8 cellular contexts compared by ENCODE assay signal in genomic region chr7:131068604-131069021, GRCh38.
DNase-seq lines count a peak whose midpoint lies in the region; ATAC-seq, FAIRE-seq and TF ChIP-seq lines count a peak whose summit lies in the region.

No MANE protein-coding gene starts in this region.

- no peaks in the 10 kb centered on the region for H3K27me3 ChIP-seq in GM23338 (ENCODE audit: insufficient read depth)
- H3K27me3 ChIP-seq in astrocyte (ENCODE audit: insufficient read depth, low read length), result no peaks in the 10 kb centered on the region

- no peak for FAIRE-seq in astrocyte (lab: Jason Lieb, UNC)

- no peak overlapping the region for H3K27ac Mint-ChIP-seq in GM23338
- H3K27ac Mint-ChIP-seq in astrocyte (ENCODE audit: unreplicated experiment), result no peak overlapping the region

- H4K20me1 ChIP-seq in GM23338 (replicated peaks; ENCODE audit: insufficient read depth) (0 out of 2 replicates have a peak, but pooled peaks cover 6% of the 10 kb centered on the region), astrocyte (ENCODE audit: insufficient read depth, low read length) (no peaks in the 10 kb centered on the region)

- H3K9me3 ChIP-seq in astrocyte (ENCODE audit: insufficient read depth, low read depth, low read length), result no peaks in the 10 kb centered on the region

- peaks cover 7% of the 10 kb centered on the region for H3K4me1 ChIP-seq in GM23338 (ENCODE audit: insufficient read depth)
- peaks cover 10% of the 10 kb centered on the region for H3K4me1 ChIP-seq in astrocyte (ENCODE audit: insufficient read depth, low read length)

- no peak overlapping the region for H2AFZ ChIP-seq in GM23338
- no peak overlapping the region for H2AFZ ChIP-seq in astrocyte (ENCODE audit: low read depth, low read length)

- DNase-seq in AG09309 (ENCODE audit: low read depth) (no peak), GM23338 (ENCODE audit: low spot score) (peak; percentile 32), astrocyte (ENCODE audit: low read depth) (peak; percentile 25), lung microvascular endothelial cell (ENCODE audit: low read depth in 2 of 2) (peak; percentile 39 to 51), NCI-H128 (lab: John Stamatoyannopoulos, UW; ENCODE audit: unreplicated experiment) (no peak), SKM-1 (lab: John Stamatoyannopoulos, UW; ENCODE audit: unreplicated experiment) (no peak)
- DNase-seq in stimulated activated CD4-positive, alpha-beta T cell treated with anti-CD3 and anti-CD28 coated beads, Interleukin-4, amount 100 ng/mL, for 1 hour, result no peak

- ATAC-seq in GM23338 (no peak), GM18511 (IDR thresholded peaks at IDR 0.05; ENCODE audit: unreplicated experiment) (no peak)

- H3F3A ChIP-seq in GM23338 (replicated peaks; ENCODE audit: low read depth), result no peaks in the 10 kb centered on the region

- H3K4me2 ChIP-seq in GM23338 (no peak overlapping the region), astrocyte (ENCODE audit: low read length) (no peak overlapping the region)

- H3K9me2 ChIP-seq in GM23338 (ENCODE audit: insufficient read depth), result no peaks in the 10 kb centered on the region

- H3K4me1 Mint-ChIP-seq in GM23338 (peaks cover 30% of the 10 kb centered on the region), astrocyte (ENCODE audit: low read depth, unreplicated experiment) (peaks cover 31% of the 10 kb centered on the region)

- peak; percentile 39 for TF ChIP-seq CTCF in AG09309 (IDR thresholded peaks at IDR 0.05; ENCODE audit: control insufficient read depth, insufficient read depth, low read depth, low read length, missing control alignments)
- TF ChIP-seq CTCF in GM23338 (conservative IDR thresholded peaks at IDR 0.05; ENCODE audit: low read depth in 2 of 2), result peak in 1 of 2 experiments; percentile 31; a peak in 1 of 4 replicates
- TF ChIP-seq CTCF in astrocyte (IDR thresholded peaks at IDR 0.05; ENCODE audit: insufficient read depth, low read depth, low read length), result peak; percentile 40

- no peak overlapping the region for H3K4me3 Mint-ChIP-seq in GM23338
- no peak overlapping the region for H3K4me3 Mint-ChIP-seq in astrocyte (ENCODE audit: unreplicated experiment)

- H3K36me3 ChIP-seq in GM23338 (ENCODE audit: insufficient read depth), result no peaks in the 10 kb centered on the region
- H3K36me3 ChIP-seq in astrocyte (ENCODE audit: insufficient read depth, low read length), result no peaks in the 10 kb centered on the region

- H3K36me3 Mint-ChIP-seq in GM23338 (ENCODE audit: low read depth), result peaks cover 16% of the 10 kb centered on the region; the same call in 2 of the 3 replicates
- peaks cover 9% of the 10 kb centered on the region for H3K36me3 Mint-ChIP-seq in astrocyte (ENCODE audit: low read depth, unreplicated experiment)

- H3K9me3 Mint-ChIP-seq in GM23338 (peaks cover 4% of the 10 kb centered on the region; the same call in 1 of the 3 replicates), astrocyte (ENCODE audit: unreplicated experiment) (no peaks in the 10 kb centered on the region)

- no peak overlapping the region for H3K9ac ChIP-seq in astrocyte (ENCODE audit: low read length)

- H3K27me3 Mint-ChIP-seq in GM23338 (ENCODE audit: insufficient read depth, low read depth, poor library complexity) (peaks cover 8% of the 10 kb centered on the region), astrocyte (ENCODE audit: low read depth, unreplicated experiment) (no peaks in the 10 kb centered on the region)

- H3K4me3 ChIP-seq in AG09309 (ENCODE audit: control insufficient read depth, low read depth, low read length) (no peak overlapping the region), GM23338 (no peak overlapping the region), astrocyte (ENCODE audit: insufficient read depth, low read depth, low read length) (no peak overlapping the region)

- H3K79me2 ChIP-seq in GM23338 (replicated peaks; ENCODE audit: insufficient read depth) (peaks cover 13% of the 10 kb centered on the region), astrocyte (ENCODE audit: insufficient read depth, low read length) (no peaks in the 10 kb centered on the region)

- H3K27ac ChIP-seq in GM23338 (ENCODE audit: low read depth) (no peak overlapping the region), astrocyte (ENCODE audit: low read depth, low read length) (no peak overlapping the region)

TF ChIP-seq in GM23338, 12 proteins besides CTCF, POLR2A, EP300 and RAD21:
- TF ChIP-seq CREB1 (CRISPR knock-in tag; IDR thresholded peaks at IDR 0.05; ENCODE audit: low read depth), result no peak
- no peak for TF ChIP-seq ZNF331 (CRISPR knock-in tag; IDR thresholded peaks at IDR 0.05; ENCODE audit: low read depth)
- TF ChIP-seq NANOG (IDR thresholded peaks at IDR 0.05; ENCODE audit: borderline replicate concordance), result no peak
- no peak for TF ChIP-seq EZH2 (IDR thresholded peaks at IDR 0.05; ENCODE audit: low read depth, unreplicated experiment)
- no peak for TF ChIP-seq EZH2phosphoT487 (IDR thresholded peaks at IDR 0.05; ENCODE audit: unreplicated experiment)
- TF ChIP-seq ZNF462 (CRISPR knock-in tag; IDR thresholded peaks at IDR 0.05), result no peak
TF ChIP-seq in GM23338: peak in this region for 0.

Comparison
In these comparisons a context has a peak if more than half of its experiments do, and no peak if none do; other contexts are left out.
1. DNase-seq: peak in GM23338 (single experiment), astrocyte (single experiment) and lung microvascular endothelial cell (2 of 2); none in AG09309 (single experiment), NCI-H128 (single experiment), stimulated activated CD4-positive, alpha-beta T cell treated with anti-CD3 and anti-CD28 coated beads, Interleukin-4, amount 100 ng/mL, for 1 hour (single experiment) and SKM-1 (single experiment).